ENCODE assay signal across 1 cellular context in genomic region chr6:159533016-159533415, GRCh38.
A peak's percentile ranks its signal among the peaks of the same experiment; 100 is the strongest.
TF ChIP-seq lines count a peak whose summit lies in the region.

No MANE protein-coding gene starts in this region.

TF ChIP-seq in K562, 482 proteins besides CTCF, POLR2A, EP300 and RAD21:
- no peak for TF ChIP-seq IRF9 (tag; IDR thresholded peaks at IDR 0.05)
- TF ChIP-seq KAT2B (IDR thresholded peaks at IDR 0.05; ENCODE audit: low read depth, low read length): no peak
- no peak for TF ChIP-seq ELK1 (CRISPR knock-in tag; IDR thresholded peaks at IDR 0.05)
- peak; percentile 30 for TF ChIP-seq RBM25 (IDR thresholded peaks at IDR 0.05; ENCODE audit: low read depth, low read length, severe bottlenecking)
